In the genomic region with DNA sequence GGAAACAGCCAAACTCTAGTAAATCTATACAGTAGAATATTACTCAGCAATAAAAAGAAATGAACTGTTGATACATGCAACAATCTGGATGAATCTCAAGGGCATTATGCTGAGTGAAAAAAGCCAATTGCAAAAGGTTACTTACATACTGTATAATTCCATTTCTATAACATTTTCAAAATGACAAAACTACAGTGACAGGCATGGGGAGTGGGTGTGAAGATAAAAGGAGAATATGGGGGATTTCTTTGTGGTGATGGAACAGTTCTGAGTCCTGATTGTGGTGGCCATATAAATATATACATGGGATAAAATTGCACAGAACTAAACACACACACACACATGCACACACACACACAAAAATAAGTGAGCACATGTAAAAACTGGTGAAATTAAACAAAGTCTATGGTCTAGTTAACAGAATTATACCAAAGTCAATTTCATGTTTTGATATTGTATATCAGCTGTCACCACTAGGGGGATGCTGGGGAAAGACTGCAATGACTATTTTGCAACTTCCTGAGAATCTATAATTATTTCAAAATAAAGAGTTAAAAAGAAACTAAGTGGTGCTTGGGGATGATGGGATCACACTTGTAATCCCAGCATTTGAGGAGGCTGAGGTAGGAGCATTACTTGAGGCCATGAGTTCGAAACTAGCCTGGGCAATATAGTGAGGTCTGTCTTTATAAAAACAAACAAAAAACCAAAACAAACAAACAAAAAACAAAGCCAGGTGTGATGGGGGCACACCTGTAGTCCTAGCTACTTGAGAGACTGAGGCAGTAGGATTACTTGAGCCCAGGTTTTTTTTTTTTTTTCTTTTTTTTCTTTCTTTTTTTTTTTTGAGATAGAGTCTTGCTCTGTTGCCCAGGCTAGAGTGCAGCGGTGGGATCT, we compare ENCODE assay signal across 8 cellular contexts.
A peak's percentile ranks its signal among the peaks of the same experiment; 100 is the strongest.
DNase-seq lines count a peak whose midpoint lies in the region; ATAC-seq and TF ChIP-seq lines count a peak whose summit lies in the region.

No MANE protein-coding gene starts in this region.

- H3K4me2 ChIP-seq in hepatocyte = no peak overlapping the region

- no peaks in the 10 kb centered on the region for H3K9me3 ChIP-seq in RWPE2 (ENCODE audit: severe bottlenecking)
- no peaks in the 10 kb centered on the region for H3K9me3 ChIP-seq in hepatocyte (ENCODE audit: low read depth)

- DNase-seq in BJ (ENCODE audit: low read depth) = no peak
- no peak for DNase-seq in RWPE2 (ENCODE audit: low spot score)
- DNase-seq in hepatocyte (ENCODE audit: low spot score) = peak; percentile 25
- DNase-seq in putamen (ENCODE audit: low spot score) = no peak
- no peak for DNase-seq in activated effector memory CD4-positive, alpha-beta T cell treated with anti-CD3 and anti-CD28 coated beads, Interleukin-2, amount 50 U/mL, for 16 hours
- no peak for DNase-seq in NCI-H2107 (lab: John Stamatoyannopoulos, UW)

- no peaks in the 10 kb centered on the region for H3K79me2 ChIP-seq in hepatocyte

- H3K4me1 ChIP-seq in RWPE2 (ENCODE audit: insufficient read depth, poor library complexity, severe bottlenecking) = no peaks in the 10 kb centered on the region
- no peaks in the 10 kb centered on the region for H3K4me1 ChIP-seq in hepatocyte (ENCODE audit: insufficient read depth)

- 98% methylated on average over 2 of the region's 2 CpGs for WGBS in hepatocyte (ENCODE audit: low lambda C conversion rate, missing lambda C conversion rate)

- H3K27ac ChIP-seq in RWPE2 (ENCODE audit: poor library complexity, severe bottlenecking) (no peak overlapping the region), hepatocyte (no peak overlapping the region)

- peak; percentile 60 for ATAC-seq in GM19395 (IDR thresholded peaks at IDR 0.05; ENCODE audit: unreplicated experiment)
- ATAC-seq in RWPE2 (ENCODE audit: low read depth) = no peak
- no peak for ATAC-seq in HG03139 (IDR thresholded peaks at IDR 0.05; ENCODE audit: unreplicated experiment)

- no peak overlapping the region for H2AFZ ChIP-seq in hepatocyte

- CTCF ChIA-PET in BJ (lab: Yijun Ruan, JAX) = interaction anchor here (0.7 to 2.3 kb wide), 25 partner anchors 8 to 119 kb away, joined by 3 to 12 read pairs (median 3); a partner anchor contains a TSS

- POLR2A ChIA-PET in BJ (lab: Charles Lee) = no interaction called here

- H3K27me3 ChIP-seq in BJ (ENCODE audit: control insufficient read depth, insufficient read depth, low read length) (no peaks in the 10 kb centered on the region), RWPE2 (ENCODE audit: insufficient read depth, poor library complexity, severe bottlenecking) (no peaks in the 10 kb centered on the region), hepatocyte (no peaks in the 10 kb centered on the region)

- no peaks in the 10 kb centered on the region for H3K36me3 ChIP-seq in BJ (ENCODE audit: control insufficient read depth, insufficient read depth, low read length)
- H3K36me3 ChIP-seq in RWPE2 (ENCODE audit: low read depth) = no peaks in the 10 kb centered on the region
- no peaks in the 10 kb centered on the region for H3K36me3 ChIP-seq in hepatocyte (replicated peaks; ENCODE audit: insufficient read depth, low read depth)

- no peaks in the 10 kb centered on the region for H3K9me2 ChIP-seq in hepatocyte (replicated peaks; ENCODE audit: insufficient read depth)

- H3K4me3 ChIP-seq in BJ (ENCODE audit: low read depth, low read length) = no peak overlapping the region
- no peak overlapping the region for H3K4me3 ChIP-seq in RWPE2 (ENCODE audit: severe bottlenecking)
- no peak overlapping the region for H3K4me3 ChIP-seq in hepatocyte

- no peaks in the 10 kb centered on the region for H4K20me1 ChIP-seq in hepatocyte (ENCODE audit: insufficient read depth, poor library complexity, severe bottlenecking)

- TF ChIP-seq CTCF in BJ (IDR thresholded peaks at IDR 0.05; ENCODE audit: insufficient read depth, low read depth, low read length) = peak; percentile 75
- TF ChIP-seq CTCF in RWPE2 (IDR thresholded peaks at IDR 0.05; ENCODE audit: poor library complexity, severe bottlenecking) = peak; percentile 82
- TF ChIP-seq CTCF in hepatocyte (IDR thresholded peaks at IDR 0.05; ENCODE audit: poor library complexity) = peak; percentile 47
